Comparison of ENCODE assay signal across 8 cellular contexts in genomic region chr4:128287159-128287870, GRCh38. TPM values are rescaled to one million over a fixed set of nuclear protein-coding genes. Genes with fewer than 3 reads are reported as not detected.
DNase-seq lines count a peak whose midpoint lies in the region; ATAC-seq and TF ChIP-seq lines count a peak whose summit lies in the region.

Gene PGRMC2, minus strand, starts transcription at chr4:128287813. Its CDS starts 23 bp downstream, at chr4:128287790.

- H3K9me3 ChIP-seq in ES-I3 (ENCODE audit: control insufficient read depth, insufficient read depth, low read length) (no peaks in the 10 kb centered on the region), heart right ventricle (no peaks in the 10 kb centered on the region)

- TF ChIP-seq CTCF in heart right ventricle (IDR thresholded peaks at IDR 0.05) (no peak), progenitor cell of endocrine pancreas (IDR thresholded peaks at IDR 0.05; ENCODE audit: unreplicated experiment) (no peak)

- intact Hi-C loops in heart right ventricle (cut with DNase I) = loop anchor here in 5 of 10 donors (5.0 to 10.0 kb wide), 7 partner anchors 70 to 807 kb away; partner anchors contain the start of genes C4orf33 (in 2 of the 5), SCLT1 (in 2 of the 5) and LARP1B (in 1 of the 5)

- no peaks in the 10 kb centered on the region for H3K36me3 ChIP-seq in ES-I3 (ENCODE audit: insufficient read depth, low read length)
- peaks cover 0 to 8% (median 0%) of the 10 kb centered on the region in 9 donors for H3K36me3 ChIP-seq in heart right ventricle

- no peaks in the 10 kb centered on the region for H3K9me3 Mint-ChIP-seq in activated naive CD4-positive, alpha-beta T cell treated with anti-CD3 and anti-CD28 coated beads, Interleukin-2, amount 50 U/mL, for 24 hours
- no peaks in the 10 kb centered on the region for H3K9me3 Mint-ChIP-seq in progenitor cell of endocrine pancreas (ENCODE audit: low read depth)

- DNase-seq in LoVo (ENCODE audit: low spot score) (peak; percentile 15), heart right ventricle (peak in 1 of 2 donors; percentile 44), progenitor cell of endocrine pancreas (ENCODE audit: low spot score, unreplicated experiment) (peak; percentile 25), SKM-1 treated with dmso at 0.1 percent for 144 hours (lab: John Stamatoyannopoulos, UW; ENCODE audit: unreplicated experiment) (no peak), SHP77 treated with DMSO at 0.1 percent for 48 hours (lab: John Stamatoyannopoulos, UW) (no peak)

- ATAC-seq in GM21528 (IDR thresholded peaks at IDR 0.05; ENCODE audit: low FRiP score, unreplicated experiment) = peak; percentile 4
- ATAC-seq in heart right ventricle = peak in 4 of 8 donors; percentile 0 to 8 (median 2)

- H3K4me3 ChIP-seq in heart right ventricle = peak within 1 kb of the TSS; percentile 67 to 93 (median 79)

- H3K27ac ChIP-seq in heart right ventricle = peak within 1 kb of the TSS; percentile 60 to 97 (median 94)

- WGBS in heart right ventricle, 2 donors = 1% methylated on average over 54 to 65 of the region's 65 CpGs

- peak within 1 kb of the TSS; percentile 88 for H3K4me3 Mint-ChIP-seq in activated naive CD4-positive, alpha-beta T cell treated with anti-CD3 and anti-CD28 coated beads, Interleukin-2, amount 50 U/mL, for 24 hours
- peak within 1 kb of the TSS; percentile 96 for H3K4me3 Mint-ChIP-seq in progenitor cell of endocrine pancreas (ENCODE audit: low read depth)

- H3K4me1 ChIP-seq in ES-I3 (ENCODE audit: insufficient read depth, low read length) = peaks cover 5% of the 10 kb centered on the region; the same call in 1 of the 2 replicates
- H3K4me1 ChIP-seq in heart right ventricle = peaks cover 0 to 50% (median 35%) of the 10 kb centered on the region in 9 donors

- no peaks in the 10 kb centered on the region for H3K27me3 ChIP-seq in heart right ventricle

- peaks cover 3% of the 10 kb centered on the region for H3K36me3 Mint-ChIP-seq in activated naive CD4-positive, alpha-beta T cell treated with anti-CD3 and anti-CD28 coated beads, Interleukin-2, amount 50 U/mL, for 24 hours
- peaks cover 5% of the 10 kb centered on the region for H3K36me3 Mint-ChIP-seq in progenitor cell of endocrine pancreas (ENCODE audit: insufficient read depth)

- peak within 1 kb of the TSS; percentile 92 for H3K9ac ChIP-seq in ES-I3 (ENCODE audit: low read depth, low read length)

- no peaks in the 10 kb centered on the region for H3K27me3 Mint-ChIP-seq in activated naive CD4-positive, alpha-beta T cell treated with anti-CD3 and anti-CD28 coated beads, Interleukin-2, amount 50 U/mL, for 24 hours
- no peaks in the 10 kb centered on the region for H3K27me3 Mint-ChIP-seq in progenitor cell of endocrine pancreas

- H3K27ac Mint-ChIP-seq in activated naive CD4-positive, alpha-beta T cell treated with anti-CD3 and anti-CD28 coated beads, Interleukin-2, amount 50 U/mL, for 24 hours = peak within 1 kb of the TSS; percentile 93
- H3K27ac Mint-ChIP-seq in progenitor cell of endocrine pancreas = peak within 1 kb of the TSS; percentile 98

- H3K4me1 Mint-ChIP-seq in activated naive CD4-positive, alpha-beta T cell treated with anti-CD3 and anti-CD28 coated beads, Interleukin-2, amount 50 U/mL, for 24 hours = peaks cover 46% of the 10 kb centered on the region
- peaks cover 23% of the 10 kb centered on the region for H3K4me1 Mint-ChIP-seq in progenitor cell of endocrine pancreas (ENCODE audit: low read depth)

RNA-seq across cellular contexts. Expression of gene PGRMC2, which starts in this region (rescaled TPM):
- total RNA-seq in heart right ventricle = 10 to 100 TPM; 47.8 to 78.9 (median 71.5) TPM
- 10 to 100 TPM; 26.0 to 48.9 TPM for polyA plus RNA-seq in heart right ventricle
- 65.1 and 69.9 TPM in 2 replicates for total RNA-seq in progenitor cell of endocrine pancreas

Comparison
In these comparisons a context has a peak if more than half of its experiments do, and no peak if none do; other contexts are left out.
1. DNase-seq: peak in LoVo (single experiment) and progenitor cell of endocrine pancreas (single experiment); none in SKM-1 treated with dmso at 0.1 percent for 144 hours (single experiment) and SHP77 treated with DMSO at 0.1 percent for 48 hours (single experiment).